27 cellular contexts compared by ENCODE assay signal in genomic region chr12:5587701-5588100, GRCh38.
DNase-seq lines count a peak whose midpoint lies in the region.
"Had no signal": no experiment of that assay in that cellular context is flagged by ENCODE, and none has a peak within 500 bp of the region (broad histone marks: within the 10 kb centered on the region; RNA-seq: fewer than 3 reads in every experiment).

No MANE protein-coding gene starts in this region.

- H3K23ac ChIP-seq in neuronal stem cell (ENCODE audit: low read depth, low read length, poor library complexity): no peak overlapping the region

- H3K4me1 ChIP-seq in iPS-20b (ENCODE audit: insufficient read depth, low read length): peaks cover 36% of the 10 kb centered on the region
- peaks cover 2 to 36% of the 10 kb centered on the region in 2 donors for H3K4me1 ChIP-seq in neuronal stem cell (ENCODE audit: control insufficient read depth in 2 of 2, insufficient read depth in 1 of 2, low read depth in 1 of 2, low read length in 2 of 2)
- H3K4me1 ChIP-seq: foreskin keratinocyte, pancreas, testis, uterus had no signal

- H3K4me3 ChIP-seq in H7 (ENCODE audit: insufficient read depth, low read depth, low read length): no peak overlapping the region
- no peak overlapping the region for H3K4me3 ChIP-seq in iPS-20b (ENCODE audit: low read length)
- no peak overlapping the region for H3K4me3 ChIP-seq in neuronal stem cell (ENCODE audit: low read length in 2 of 2)
- H3K4me3 ChIP-seq: esophagus squamous epithelium, pancreas, testis, uterus had no signal

- H2BK120ac ChIP-seq in neuronal stem cell (ENCODE audit: low read depth, low read length): no peak overlapping the region

- no peak overlapping the region for H4K91ac ChIP-seq in neuronal stem cell (ENCODE audit: low read depth, low read length, poor library complexity)

- H2BK12ac ChIP-seq in neuronal stem cell (ENCODE audit: low read length): no peak overlapping the region

- DNase-seq in H7 (peak; percentile 81), NCI-H82 treated with DMSO at 0.1 percent for 48 hours (lab: John Stamatoyannopoulos, UW; ENCODE audit: unreplicated experiment) (peak; percentile 86), neuronal stem cell (ENCODE audit: low spot score) (peak; percentile 52), cerebellar cortex (ENCODE audit: low spot score) (no peak), SKM-1 (lab: John Stamatoyannopoulos, UW; ENCODE audit: unreplicated experiment) (no peak), NCI-H146 (lab: John Stamatoyannopoulos, UW) (no peak)
- DNase-seq in activated CD8-positive, alpha-beta memory T cell treated with anti-CD3 and anti-CD28 coated beads for 24 hours: no peak
- DNase-seq: activated CD4-positive, alpha-beta memory T cell treated with anti-CD3 and anti-CD28 coated beads, Interleukin-2, amount 10 ng/mL, durations not matched to agents 7 days and 5 days; activated naive CD4-positive, alpha-beta T cell treated with anti-CD3 and anti-CD28 coated beads, Interleukin-2, amount 10 ng/mL, durations not matched to agents 7 days and 5 days; AML-193; CD4-positive, CD25-positive, alpha-beta regulatory T cell; cerebellar nuclear complex; esophagus squamous epithelium; foreskin keratinocyte; HCEC 1CT; head of caudate nucleus; NCI-H2171; NCI-H510A; NK-92 treated with Interleukin-12 subunit alpha and Interleukin-12 subunit beta, amount 100 ng/mL, for 24 hours; pancreas; PC-3; SK-N-SH; stimulated activated CD8-positive, alpha-beta memory T cell treated with anti-CD3 and anti-CD28 coated beads, Interleukin-4, amount 100 ng/mL, for 48 hours; T-helper 17 cell; testis; uterus had no signal

- H3K79me1 ChIP-seq in neuronal stem cell (ENCODE audit: low read depth, low read length): no peaks in the 10 kb centered on the region

- WGBS in neuronal stem cell (ENCODE audit: extremely low coverage in 2 of 2, insufficient read length in 2 of 2, insufficient replicate concordance in 1 of 2), 2 donors: no CpG with 5 or more reads among the region's 5 CpGs

- H3K18ac ChIP-seq in neuronal stem cell (ENCODE audit: low read length): peak overlapping the region; percentile 16

- peak overlapping the region; percentile 67 for H2AFZ ChIP-seq in neuronal stem cell (ENCODE audit: low read length)

- H3K36me3 ChIP-seq in H7 (replicated peaks; ENCODE audit: control insufficient read depth, insufficient read depth, low read length) (no peaks in the 10 kb centered on the region), iPS-20b (ENCODE audit: insufficient read depth, low read depth, low read length) (no peaks in the 10 kb centered on the region), neuronal stem cell (replicated peaks in 1 of 2; ENCODE audit: control insufficient read depth in 2 of 2, insufficient read depth in 2 of 2, low read length in 2 of 2) (no peaks in the 10 kb centered on the region)
- H3K36me3 ChIP-seq: esophagus squamous epithelium, pancreas, uterus had no signal

- H2AK5ac ChIP-seq in neuronal stem cell (ENCODE audit: low read depth, low read length): no peak overlapping the region

- no peak overlapping the region for H3K4ac ChIP-seq in neuronal stem cell (ENCODE audit: low read length)

- peak overlapping the region; percentile 29 for H3K4me2 ChIP-seq in neuronal stem cell (ENCODE audit: insufficient read depth, low read length, poor library complexity, severe bottlenecking)
- H3K4me2 ChIP-seq: SK-N-SH had no signal

- no peak overlapping the region for H4K8ac ChIP-seq in neuronal stem cell (ENCODE audit: low read depth, low read length)

- H3K9me3 ChIP-seq in iPS-20b (ENCODE audit: insufficient read depth, low read depth, low read length) (no peaks in the 10 kb centered on the region), neuronal stem cell (replicated peaks in 1 of 2; ENCODE audit: control insufficient read depth in 2 of 2, insufficient read depth in 1 of 2, low read depth in 1 of 2, low read length in 2 of 2) (no peaks in the 10 kb centered on the region)
- H3K9me3 ChIP-seq: esophagus squamous epithelium, pancreas, SK-N-SH, testis, uterus had no signal

- H3K14ac ChIP-seq in neuronal stem cell (ENCODE audit: low read length): no peak overlapping the region

- H3K27ac ChIP-seq in iPS-20b (ENCODE audit: low read length): no peak overlapping the region
- H3K27ac ChIP-seq in neuronal stem cell (replicated peaks; ENCODE audit: low read length): peak overlapping the region; percentile 5
- H3K27ac ChIP-seq: esophagus squamous epithelium, foreskin keratinocyte, pancreas, testis, uterus had no signal

- H3K27me3 ChIP-seq in H7 (ENCODE audit: control insufficient read depth, insufficient read depth, low read length) (no peaks in the 10 kb centered on the region), iPS-20b (ENCODE audit: insufficient read depth, low read length) (no peaks in the 10 kb centered on the region), neuronal stem cell (ENCODE audit: control insufficient read depth in 3 of 3, insufficient read depth in 3 of 3, low read depth in 1 of 3, low read length in 3 of 3) (no peaks in the 10 kb centered on the region)
- H3K27me3 ChIP-seq: esophagus squamous epithelium, foreskin keratinocyte, pancreas, testis, uterus had no signal

- H3K9ac ChIP-seq in iPS-20b (ENCODE audit: low read depth, low read length): peak overlapping the region; percentile 24; the same call in 1 of the 2 replicates
- H3K9ac ChIP-seq in neuronal stem cell (ENCODE audit: low read depth, low read length, poor library complexity): no peak overlapping the region
- H3K9ac ChIP-seq: SK-N-SH had no signal

- H2BK5ac ChIP-seq in neuronal stem cell (ENCODE audit: low read length): no peak overlapping the region

- H2BK15ac ChIP-seq in neuronal stem cell (ENCODE audit: low read length): no peak overlapping the region

Comparison
In these comparisons a context has a peak if more than half of its experiments do, and no peak if none do; other contexts are left out.
1. DNase-seq: peak in H7 (single experiment), NCI-H82 treated with DMSO at 0.1 percent for 48 hours (single experiment) and neuronal stem cell (single experiment); none in cerebellar cortex (single experiment), SKM-1 (single experiment), activated CD8-positive, alpha-beta memory T cell treated with anti-CD3 and anti-CD28 coated beads for 24 hours (single experiment) and NCI-H146 (single experiment).